In the genomic region with DNA sequence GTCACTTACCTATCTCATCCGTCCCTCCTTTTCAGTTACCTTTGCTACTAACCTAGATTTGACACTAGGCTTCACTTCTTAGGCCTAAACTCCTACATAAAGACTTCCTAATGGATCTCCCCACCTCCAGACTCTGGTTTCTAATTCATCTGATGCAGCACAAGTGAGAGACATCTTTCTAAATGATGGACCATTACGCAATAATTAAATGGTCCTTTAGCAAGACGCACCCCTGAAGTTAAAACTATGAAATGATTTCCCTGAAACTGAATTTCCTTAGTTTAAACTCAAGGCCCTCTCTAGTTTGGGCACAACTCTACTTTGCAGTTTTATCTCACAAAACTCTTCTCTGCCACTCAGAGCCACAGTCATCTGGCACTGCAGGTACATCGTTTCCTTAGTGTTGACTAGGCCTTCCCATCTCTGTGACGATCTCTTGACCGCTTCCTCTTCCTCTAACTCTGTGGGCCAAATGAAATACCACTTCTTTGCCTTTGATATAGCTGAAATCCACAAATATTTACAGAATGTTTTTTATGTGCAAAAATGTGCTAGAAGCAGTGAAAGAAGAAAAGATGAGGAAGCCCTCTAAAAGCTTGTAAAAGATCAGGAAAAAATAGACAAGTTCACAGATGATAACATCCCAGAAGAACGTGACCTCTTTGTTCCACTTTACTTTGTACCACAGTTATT, we compare ENCODE assay signal across 9 cellular contexts. TPM values are rescaled to one million over a fixed set of nuclear protein-coding genes. Genes with fewer than 3 reads are reported as not detected.
A peak's percentile ranks its signal among the peaks of the same experiment; 100 is the strongest.
DNase-seq lines count a peak whose midpoint lies in the region; ATAC-seq and TF ChIP-seq lines count a peak whose summit lies in the region.
"Had no signal": no experiment of that assay in that cellular context is flagged by ENCODE, and none has a peak within 500 bp of the region (broad histone marks: within the 10 kb centered on the region; RNA-seq: fewer than 3 reads in every experiment).

No MANE protein-coding gene starts in this region.

- H3K4me3 Mint-ChIP-seq in osteocyte (ENCODE audit: unreplicated experiment): peak overlapping the region; percentile 43

- no peaks in the 10 kb centered on the region for H3K27me3 ChIP-seq in esophagus squamous epithelium
- H3K27me3 ChIP-seq: vagina had no signal

- peak overlapping the region; percentile 82 to 85 for H3K27ac Mint-ChIP-seq in activated naive CD4-positive, alpha-beta T cell treated with anti-CD3 and anti-CD28 coated beads, Interleukin-2, amount 50 U/mL, for 72 hours
- peak overlapping the region; percentile 71 for H3K27ac Mint-ChIP-seq in osteocyte (ENCODE audit: unreplicated experiment)

- H3K4me1 Mint-ChIP-seq in osteocyte (ENCODE audit: unreplicated experiment): peaks cover 56% of the 10 kb centered on the region

- peak; percentile 21 to 62 for ATAC-seq in activated naive CD4-positive, alpha-beta T cell treated with anti-CD3 and anti-CD28 coated beads, Interleukin-2, amount 50 U/mL, for 72 hours
- ATAC-seq in HG03565 (IDR thresholded peaks at IDR 0.05; ENCODE audit: unreplicated experiment) (no peak), GM21528 (IDR thresholded peaks at IDR 0.05; ENCODE audit: low FRiP score, unreplicated experiment) (no peak)

- H3K9me3 Mint-ChIP-seq in activated naive CD4-positive, alpha-beta T cell treated with anti-CD3 and anti-CD28 coated beads, Interleukin-2, amount 50 U/mL, for 72 hours: no peaks in the 10 kb centered on the region
- no peaks in the 10 kb centered on the region for H3K9me3 Mint-ChIP-seq in osteocyte (ENCODE audit: unreplicated experiment)

- no peaks in the 10 kb centered on the region for H3K27me3 Mint-ChIP-seq in osteocyte (ENCODE audit: unreplicated experiment)

- H3K36me3 ChIP-seq in esophagus squamous epithelium: peaks cover 0 to 11% (median 0%) of the 10 kb centered on the region in 3 donors

- no peak for TF ChIP-seq CTCF in osteocyte (IDR thresholded peaks at IDR 0.05)
- TF ChIP-seq CTCF in esophagus squamous epithelium (IDR thresholded peaks at IDR 0.05): no peak

- DNase-seq in GF-D8 (lab: John Stamatoyannopoulos, UW) (peak; percentile 58), NOMO-1 (lab: John Stamatoyannopoulos, UW; ENCODE audit: unreplicated experiment in 2 of 2) (peak; percentile 40 to 49), osteocyte (ENCODE audit: extremely low spot score, unreplicated experiment) (no peak), GOT3 (lab: John Stamatoyannopoulos, UW) (no peak), esophagus squamous epithelium (lab: John Stamatoyannopoulos, UW) (no peak)
- peak in 1 of 2 donors; percentile 14 for DNase-seq in activated naive CD4-positive, alpha-beta T cell treated with anti-CD3 and anti-CD28 coated beads, Interleukin-2, amount 50 U/mL, for 72 hours (ENCODE audit: low spot score in 2 of 2)

- TF ChIP-seq POLR2A in esophagus squamous epithelium (IDR thresholded peaks at IDR 0.05): no peak

- peaks cover 16 to 29% of the 10 kb centered on the region in 2 donors for H3K36me3 Mint-ChIP-seq in activated naive CD4-positive, alpha-beta T cell treated with anti-CD3 and anti-CD28 coated beads, Interleukin-2, amount 50 U/mL, for 72 hours
- H3K36me3 Mint-ChIP-seq in osteocyte (ENCODE audit: unreplicated experiment): peaks cover 11% of the 10 kb centered on the region

- 60 to 77% methylated on average over 7 of the region's 7 CpGs for WGBS in esophagus squamous epithelium, 2 donors

- intact Hi-C loops in esophagus squamous epithelium (cut with DNase I): no loop called here

- peaks cover 8 to 56% (median 14%) of the 10 kb centered on the region in 3 donors for H3K4me1 ChIP-seq in esophagus squamous epithelium

- H3K4me3 ChIP-seq in esophagus squamous epithelium: no peak overlapping the region
- H3K4me3 ChIP-seq: vagina had no signal

- no peaks in the 10 kb centered on the region for H3K9me3 ChIP-seq in esophagus squamous epithelium
- H3K9me3 ChIP-seq: vagina had no signal

- peak overlapping the region in 1 of 4 donors; percentile 9 for H3K27ac ChIP-seq in esophagus squamous epithelium
- H3K27ac ChIP-seq: vagina had no signal

RNA-seq across cellular contexts. Expression of gene SYNRG, which starts 3.3 kb away (rescaled TPM):
- 10 to 100 TPM; 53.3 to 76.5 TPM for total RNA-seq in activated naive CD4-positive, alpha-beta T cell treated with anti-CD3 and anti-CD28 coated beads, Interleukin-2, amount 50 U/mL, for 72 hours
- total RNA-seq in osteocyte (49.7 and 51.9 TPM in 2 replicates), esophagus squamous epithelium (10 to 100 TPM; 16.5 to 24.2 (median 21.3) TPM)

RNA-seq across cellular contexts. Expression of gene DDX52, which starts 37.3 kb away (rescaled TPM):
- total RNA-seq in activated naive CD4-positive, alpha-beta T cell treated with anti-CD3 and anti-CD28 coated beads, Interleukin-2, amount 50 U/mL, for 72 hours: 10 to 100 TPM; 25.0 to 45.2 TPM
- total RNA-seq in osteocyte (46.4 and 47.4 TPM in 2 replicates), esophagus squamous epithelium (10 to 100 TPM; 13.3 to 27.7 (median 21.6) TPM)

Comparison
In these comparisons a context has a peak if more than half of its experiments do, and no peak if none do; other contexts are left out.
1. DNase-seq: peak in GF-D8 (single experiment) and NOMO-1 (2 of 2); none in osteocyte (single experiment), GOT3 (single experiment) and esophagus squamous epithelium (single experiment).
2. ATAC-seq: peak in activated naive CD4-positive, alpha-beta T cell treated with anti-CD3 and anti-CD28 coated beads, Interleukin-2, amount 50 U/mL, for 72 hours (2 of 2); none in HG03565 (single experiment) and GM21528 (single experiment).